14 cellular contexts compared by ENCODE assay signal in the genomic region with DNA sequence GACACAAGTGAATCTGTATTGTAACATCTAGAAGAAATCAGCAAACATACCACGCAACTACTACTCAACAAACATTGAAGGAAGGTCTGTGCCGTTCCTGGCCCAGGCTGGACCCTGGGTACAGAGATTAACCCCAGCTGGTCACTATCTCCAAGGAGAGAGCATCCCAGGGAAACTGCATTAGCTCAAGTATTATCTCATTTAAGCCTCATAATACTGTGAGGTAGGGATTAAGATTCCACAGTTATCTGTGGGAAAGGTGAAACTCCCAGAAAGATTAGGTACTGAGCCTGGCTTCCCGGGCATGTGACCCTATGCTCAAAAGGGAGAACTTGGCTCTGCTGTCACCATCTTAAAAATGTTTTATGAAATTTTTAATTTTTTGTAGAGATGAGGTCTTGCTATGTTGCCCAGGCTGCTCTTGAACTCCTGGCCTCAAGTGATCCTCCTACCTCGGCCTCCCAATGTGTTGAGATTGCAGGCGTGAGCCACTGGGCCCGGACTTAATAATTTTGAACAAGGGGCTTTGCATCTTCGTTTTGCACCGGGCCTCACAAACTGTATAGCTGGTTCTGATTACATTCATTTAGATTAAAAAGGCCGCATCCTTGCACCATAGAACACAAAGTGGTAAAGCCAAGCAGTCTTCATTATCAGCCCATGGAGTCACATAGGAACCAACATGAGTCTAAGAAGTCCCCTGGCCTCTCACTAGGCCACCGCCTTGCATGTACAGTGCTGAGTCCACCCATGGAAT. TPM values are rescaled to one million over a fixed set of nuclear protein-coding genes. Genes with fewer than 3 reads are reported as not detected.
DNase-seq lines count a peak whose midpoint lies in the region; ATAC-seq, FAIRE-seq and TF ChIP-seq lines count a peak whose summit lies in the region.
"Had no signal": no experiment of that assay in that cellular context is flagged by ENCODE, and none has a peak within 500 bp of the region (broad histone marks: within the 10 kb centered on the region; RNA-seq: fewer than 3 reads in every experiment).

No MANE protein-coding gene starts in this region.

- H3K4me3 Mint-ChIP-seq in neural progenitor cell (no peak overlapping the region), type B pancreatic cell (no peak overlapping the region)
- H3K4me3 Mint-ChIP-seq: CD8-positive, alpha-beta memory T cell; GM23338; H9 had no signal

- TF ChIP-seq POLR2A in heart left ventricle (IDR thresholded peaks at IDR 0.05), result no peak

- no peaks in the 10 kb centered on the region for H4K20me1 ChIP-seq in neural progenitor cell (ENCODE audit: low read depth)
- H4K20me1 ChIP-seq: BLaER1 had no signal

- TF ChIP-seq CTCF in right atrium auricular region (IDR thresholded peaks at IDR 0.05) (no peak), heart left ventricle (IDR thresholded peaks at IDR 0.05) (no peak), neural progenitor cell (IDR thresholded peaks at IDR 0.05) (no peak), type B pancreatic cell (conservative IDR thresholded peaks at IDR 0.05) (no peak), kidney (IDR thresholded peaks at IDR 0.05; ENCODE audit: borderline replicate concordance, extremely low read depth, insufficient read depth) (no peak)

- peaks cover 4% of the 10 kb centered on the region for H3K27me3 Mint-ChIP-seq in neural progenitor cell (ENCODE audit: insufficient read depth, low read depth)
- peaks cover 3% of the 10 kb centered on the region for H3K27me3 Mint-ChIP-seq in type B pancreatic cell

- H3K4me1 ChIP-seq in right atrium auricular region (peaks cover 0 to 8% of the 10 kb centered on the region in 2 donors), heart left ventricle (peaks cover 0 to 11% (median 5%) of the 10 kb centered on the region in 12 donors), neural progenitor cell (peaks cover 8% of the 10 kb centered on the region), kidney (ENCODE audit: control insufficient read depth in 1 of 2, insufficient read depth in 1 of 2, low read depth in 1 of 2, low read length in 2 of 2) (peaks cover 0 to 3% of the 10 kb centered on the region in 2 donors)

- no peak overlapping the region for H3K27ac ChIP-seq in right atrium auricular region
- H3K27ac ChIP-seq in heart left ventricle, result no peak overlapping the region
- H3K27ac ChIP-seq in neural progenitor cell, result no peak overlapping the region
- no peak overlapping the region for H3K27ac ChIP-seq in kidney (ENCODE audit: low read depth in 2 of 2, low read length in 2 of 2)
- H3K27ac ChIP-seq: BLaER1 had no signal

- H3K36me3 Mint-ChIP-seq in neural progenitor cell, result no peaks in the 10 kb centered on the region
- no peaks in the 10 kb centered on the region for H3K36me3 Mint-ChIP-seq in type B pancreatic cell
- H3K36me3 Mint-ChIP-seq: CD8-positive, alpha-beta memory T cell had no signal

- H3K4me3 ChIP-seq in right atrium auricular region (no peak overlapping the region), heart left ventricle (no peak overlapping the region), neural progenitor cell (no peak overlapping the region), kidney (ENCODE audit: low read length in 2 of 2) (no peak overlapping the region)
- H3K4me3 ChIP-seq: BLaER1, GM23338 had no signal

- H3K9ac ChIP-seq in neural progenitor cell (no peak overlapping the region), kidney (ENCODE audit: low read length in 2 of 2) (no peak overlapping the region)
- H3K9ac ChIP-seq: BLaER1 had no signal

- no peak overlapping the region for H2AFZ ChIP-seq in neural progenitor cell (replicated peaks)
- H2AFZ ChIP-seq: GM23338 had no signal

- intact Hi-C loops in heart left ventricle (cut with DNase I) (loop anchor here in 8 of 10 donors (5.0 to 10.0 kb wide), 5 partner anchors 169 to 559 kb away; partner anchors contain the start of gene EDRF1 (in 1 of the 8)), kidney (cut with DNase I) (no loop called here)

- ATAC-seq in heart left ventricle (no peak), left lobe of liver (no peak), HG03520 (IDR thresholded peaks at IDR 0.05; ENCODE audit: unreplicated experiment) (no peak)
- ATAC-seq: GM23338 had no signal

- H3K27me3 ChIP-seq in right atrium auricular region (no peaks in the 10 kb centered on the region), heart left ventricle (no peaks in the 10 kb centered on the region), neural progenitor cell (no peaks in the 10 kb centered on the region)
- H3K27me3 ChIP-seq: BLaER1 had no signal

- H3K79me2 ChIP-seq in neural progenitor cell (ENCODE audit: low read depth), result no peaks in the 10 kb centered on the region

- H3F3A ChIP-seq in neural progenitor cell (ENCODE audit: low read depth), result peaks cover 22% of the 10 kb centered on the region

- WGBS in heart left ventricle, 4 donors, result 92 to 96% (median 94%) methylated on average over 10 of the region's 10 CpGs

- DNase-seq in right atrium auricular region (ENCODE audit: low spot score) (peak; percentile 55), heart left ventricle (no peak), left lobe of liver (ENCODE audit: low spot score) (peak; percentile 16), neural progenitor cell (ENCODE audit: low spot score) (peak; percentile 1), type B pancreatic cell (ENCODE audit: extremely low spot score, unreplicated experiment) (peak; percentile 45), DMS153 (lab: John Stamatoyannopoulos, UW) (no peak), kidney (no peak)
- DNase-seq: 8988T; AML-193; CD8-positive, alpha-beta memory T cell; H9 had no signal

- no peak overlapping the region for H3K4me2 ChIP-seq in neural progenitor cell
- H3K4me2 ChIP-seq: BLaER1, GM23338 had no signal

- FAIRE-seq in kidney (lab: Jason Lieb, UNC), result no peak

- no peaks in the 10 kb centered on the region for H3K9me3 ChIP-seq in right atrium auricular region
- no peaks in the 10 kb centered on the region for H3K9me3 ChIP-seq in heart left ventricle
- H3K9me3 ChIP-seq in neural progenitor cell (ENCODE audit: low read depth), result no peaks in the 10 kb centered on the region
- H3K9me3 ChIP-seq in kidney (ENCODE audit: control insufficient read depth in 1 of 2, low read length in 2 of 2), result no peaks in the 10 kb centered on the region
- H3K9me3 ChIP-seq: BLaER1 had no signal

- H3K36me3 ChIP-seq in right atrium auricular region (no peaks in the 10 kb centered on the region), heart left ventricle (no peaks in the 10 kb centered on the region), neural progenitor cell (no peaks in the 10 kb centered on the region), kidney (ENCODE audit: control insufficient read depth in 1 of 2, insufficient read depth in 2 of 2, low read length in 2 of 2) (no peaks in the 10 kb centered on the region)
- H3K36me3 ChIP-seq: BLaER1 had no signal

- H3K27ac Mint-ChIP-seq in neural progenitor cell, result no peak overlapping the region
- H3K27ac Mint-ChIP-seq in type B pancreatic cell, result peak overlapping the region; percentile 30
- H3K27ac Mint-ChIP-seq: CD8-positive, alpha-beta memory T cell; GM23338; H9 had no signal

- peaks cover 7% of the 10 kb centered on the region for H3K4me1 Mint-ChIP-seq in neural progenitor cell
- no peaks in the 10 kb centered on the region for H3K4me1 Mint-ChIP-seq in type B pancreatic cell (ENCODE audit: unreplicated experiment)

- no peaks in the 10 kb centered on the region for H3K9me3 Mint-ChIP-seq in neural progenitor cell
- H3K9me3 Mint-ChIP-seq in type B pancreatic cell, result no peaks in the 10 kb centered on the region
- H3K9me3 Mint-ChIP-seq: GM23338, H9 had no signal

RNA-seq across cellular contexts. Expression of gene CTBP2, which starts 5.4 kb away (rescaled TPM):
- total RNA-seq in right atrium auricular region (10 to 100 TPM; 26.0 to 36.0 TPM), heart left ventricle (10 to 100 TPM; 23.9 to 45.5 (median 30.0) TPM), left lobe of liver (5.8 TPM), neural progenitor cell (ENCODE audit: low replicate concordance) (55.2 and 97.6 TPM in 2 replicates), type B pancreatic cell (ENCODE audit: low replicate concordance) (101 and 113 TPM in 2 replicates), kidney (111 TPM)
- polyA plus RNA-seq in heart left ventricle (10 to 100 TPM; 10.1 to 29.1 TPM), kidney (ENCODE audit: insufficient read depth, low read depth, low replicate concordance) (33.1 TPM)

Comparison
In these comparisons a context has a peak if more than half of its experiments do, and no peak if none do; other contexts are left out.
1. DNase-seq: peak in right atrium auricular region (single experiment), left lobe of liver (single experiment), neural progenitor cell (single experiment) and type B pancreatic cell (single experiment); none in heart left ventricle (0 of 5), DMS153 (single experiment) and kidney (single experiment).